1 cellular context compared by ENCODE assay signal in the genomic region with DNA sequence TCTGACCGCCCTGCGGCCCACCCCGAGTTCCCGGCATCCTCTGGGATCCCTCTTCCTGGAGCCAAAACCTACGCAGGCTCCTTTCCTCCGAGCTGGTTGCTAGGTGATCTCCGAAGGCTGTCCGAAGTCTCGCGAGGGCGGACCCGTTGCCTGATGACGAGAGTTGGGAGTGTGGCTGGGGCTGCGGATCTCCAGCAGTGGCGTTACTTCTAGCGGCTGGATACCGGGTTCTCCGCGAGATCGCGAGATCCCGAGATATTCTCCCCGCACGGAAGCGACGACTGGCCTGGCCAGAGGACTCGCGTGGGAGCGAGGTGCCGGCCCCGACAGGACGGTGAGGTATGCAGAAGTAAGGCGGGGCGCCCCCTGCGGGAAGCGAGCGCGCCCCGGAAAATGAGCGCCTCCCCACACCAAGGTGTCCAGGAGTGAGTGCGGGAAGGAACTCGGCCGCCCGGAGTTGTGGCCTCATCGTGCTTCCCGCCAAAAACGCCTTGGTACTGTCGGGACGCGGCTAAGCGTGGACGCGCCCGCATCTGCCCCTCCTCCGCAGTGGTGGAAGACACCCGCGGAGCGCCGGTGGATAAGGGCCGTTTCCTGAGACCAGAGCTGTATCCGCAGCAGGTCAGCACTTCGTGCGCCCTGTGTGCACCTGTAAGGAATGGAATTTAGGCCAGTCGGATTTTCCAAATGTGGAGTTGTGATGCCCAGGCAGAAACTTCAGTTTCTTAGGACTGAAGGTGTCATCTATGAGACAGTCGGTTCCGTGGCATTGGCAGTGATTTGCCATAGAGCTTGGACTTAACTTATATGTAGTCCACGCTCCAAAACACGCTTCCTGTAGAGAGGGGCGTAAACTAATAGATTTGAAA.
A peak's percentile ranks its signal among the peaks of the same experiment; 100 is the strongest.
TF ChIP-seq lines count a peak whose summit lies in the region.

A gene (plus strand): TSS at position 146 of the 869 bp plus-strand sequence. CDS start 1,426 bp downstream, outside the sequence.

TF ChIP-seq in HepG2, 621 proteins besides CTCF, POLR2A, EP300 and RAD21 (continued from another document and continues in another):
- TF ChIP-seq RFX5 (IDR thresholded peaks at IDR 0.05; ENCODE audit: low read depth, low read length) (peak; percentile 85), HNRNPH1 (optimal IDR thresholded peaks at IDR 0.05; ENCODE audit: low read depth, low read length) (no peak), RXRA (CRISPR knock-in tag; IDR thresholded peaks at IDR 0.05) (peak; percentile 74; the same call in 1 of the 2 replicates), ZNF136 (CRISPR knock-in tag; IDR thresholded peaks at IDR 0.05; ENCODE audit: low read depth) (peak; percentile 31; the same call in 1 of the 2 replicates), ZNF737 (CRISPR knock-in tag; IDR thresholded peaks at IDR 0.05; ENCODE audit: borderline replicate concordance) (no peak), KDM5A (IDR thresholded peaks at IDR 0.05; ENCODE audit: borderline replicate concordance, low read length) (peak; percentile 69; the same call in 1 of the 2 replicates), EZH2 (conservative IDR thresholded peaks at IDR 0.05; ENCODE audit: low read depth, low read length) (no peak), ZNF460 (CRISPR knock-in tag; IDR thresholded peaks at IDR 0.05; ENCODE audit: borderline replicate concordance) (no peak), ARID2 (CRISPR knock-in tag; IDR thresholded peaks at IDR 0.05; ENCODE audit: borderline replicate concordance) (peak; percentile 81; the same call in 1 of the 2 replicates), JUN (CRISPR knock-in tag; IDR thresholded peaks at IDR 0.05) (no peak; the same call in 1 of the 2 replicates), ZNF550 (CRISPR knock-in tag; IDR thresholded peaks at IDR 0.05; ENCODE audit: borderline replicate concordance) (no peak), JARID2 (CRISPR knock-in tag; IDR thresholded peaks at IDR 0.05; ENCODE audit: insufficient replicate concordance) (peak; percentile 72), ZNF556 (CRISPR knock-in tag; IDR thresholded peaks at IDR 0.05; ENCODE audit: borderline replicate concordance) (peak; percentile 95; the same call in 1 of the 2 replicates), XRCC5 (optimal IDR thresholded peaks at IDR 0.05; ENCODE audit: low read length) (peak; percentile 84), ZNF598 (CRISPR knock-in tag; IDR thresholded peaks at IDR 0.05; ENCODE audit: borderline replicate concordance) (peak; percentile 95)
- TF ChIP-seq, protein P1, sequence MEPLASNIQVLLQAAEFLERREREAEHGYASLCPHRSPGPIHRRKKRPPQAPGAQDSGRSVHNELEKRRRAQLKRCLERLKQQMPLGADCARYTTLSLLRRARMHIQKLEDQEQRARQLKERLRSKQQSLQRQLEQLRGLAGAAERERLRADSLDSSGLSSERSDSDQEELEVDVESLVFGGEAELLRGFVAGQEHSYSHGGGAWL (CRISPR knock-in tag; IDR thresholded peaks at IDR 0.05): 0 out of 2 replicates have a peak, but pooled peaks have one; percentile 55
- TF ChIP-seq, protein P2, sequence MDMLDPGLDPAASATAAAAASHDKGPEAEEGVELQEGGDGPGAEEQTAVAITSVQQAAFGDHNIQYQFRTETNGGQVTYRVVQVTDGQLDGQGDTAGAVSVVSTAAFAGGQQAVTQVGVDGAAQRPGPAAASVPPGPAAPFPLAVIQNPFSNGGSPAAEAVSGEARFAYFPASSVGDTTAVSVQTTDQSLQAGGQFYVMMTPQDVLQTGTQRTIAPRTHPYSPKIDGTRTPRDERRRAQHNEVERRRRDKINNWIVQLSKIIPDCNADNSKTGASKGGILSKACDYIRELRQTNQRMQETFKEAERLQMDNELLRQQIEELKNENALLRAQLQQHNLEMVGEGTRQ (IDR thresholded peaks at IDR 0.05; ENCODE audit: low read depth, low read length): no peak
- TF ChIP-seq, protein P2 (CRISPR knock-in tag; IDR thresholded peaks at IDR 0.05; ENCODE audit: borderline replicate concordance): no peak
- TF ChIP-seq, protein P3, sequence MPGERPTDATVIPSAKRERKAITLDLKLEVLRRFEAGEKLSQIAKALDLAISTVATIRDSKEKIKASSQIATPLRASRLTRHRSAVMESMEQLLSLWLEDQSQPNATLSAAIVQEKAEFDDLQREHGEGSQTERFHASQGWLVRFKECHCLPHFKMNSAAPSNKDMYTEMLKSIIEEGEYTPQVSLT (CRISPR knock-in tag; IDR thresholded peaks at IDR 0.05; ENCODE audit: borderline replicate concordance, low read depth): no peak; the same call in 1 of the 2 replicates
- TF ChIP-seq, protein P4, sequence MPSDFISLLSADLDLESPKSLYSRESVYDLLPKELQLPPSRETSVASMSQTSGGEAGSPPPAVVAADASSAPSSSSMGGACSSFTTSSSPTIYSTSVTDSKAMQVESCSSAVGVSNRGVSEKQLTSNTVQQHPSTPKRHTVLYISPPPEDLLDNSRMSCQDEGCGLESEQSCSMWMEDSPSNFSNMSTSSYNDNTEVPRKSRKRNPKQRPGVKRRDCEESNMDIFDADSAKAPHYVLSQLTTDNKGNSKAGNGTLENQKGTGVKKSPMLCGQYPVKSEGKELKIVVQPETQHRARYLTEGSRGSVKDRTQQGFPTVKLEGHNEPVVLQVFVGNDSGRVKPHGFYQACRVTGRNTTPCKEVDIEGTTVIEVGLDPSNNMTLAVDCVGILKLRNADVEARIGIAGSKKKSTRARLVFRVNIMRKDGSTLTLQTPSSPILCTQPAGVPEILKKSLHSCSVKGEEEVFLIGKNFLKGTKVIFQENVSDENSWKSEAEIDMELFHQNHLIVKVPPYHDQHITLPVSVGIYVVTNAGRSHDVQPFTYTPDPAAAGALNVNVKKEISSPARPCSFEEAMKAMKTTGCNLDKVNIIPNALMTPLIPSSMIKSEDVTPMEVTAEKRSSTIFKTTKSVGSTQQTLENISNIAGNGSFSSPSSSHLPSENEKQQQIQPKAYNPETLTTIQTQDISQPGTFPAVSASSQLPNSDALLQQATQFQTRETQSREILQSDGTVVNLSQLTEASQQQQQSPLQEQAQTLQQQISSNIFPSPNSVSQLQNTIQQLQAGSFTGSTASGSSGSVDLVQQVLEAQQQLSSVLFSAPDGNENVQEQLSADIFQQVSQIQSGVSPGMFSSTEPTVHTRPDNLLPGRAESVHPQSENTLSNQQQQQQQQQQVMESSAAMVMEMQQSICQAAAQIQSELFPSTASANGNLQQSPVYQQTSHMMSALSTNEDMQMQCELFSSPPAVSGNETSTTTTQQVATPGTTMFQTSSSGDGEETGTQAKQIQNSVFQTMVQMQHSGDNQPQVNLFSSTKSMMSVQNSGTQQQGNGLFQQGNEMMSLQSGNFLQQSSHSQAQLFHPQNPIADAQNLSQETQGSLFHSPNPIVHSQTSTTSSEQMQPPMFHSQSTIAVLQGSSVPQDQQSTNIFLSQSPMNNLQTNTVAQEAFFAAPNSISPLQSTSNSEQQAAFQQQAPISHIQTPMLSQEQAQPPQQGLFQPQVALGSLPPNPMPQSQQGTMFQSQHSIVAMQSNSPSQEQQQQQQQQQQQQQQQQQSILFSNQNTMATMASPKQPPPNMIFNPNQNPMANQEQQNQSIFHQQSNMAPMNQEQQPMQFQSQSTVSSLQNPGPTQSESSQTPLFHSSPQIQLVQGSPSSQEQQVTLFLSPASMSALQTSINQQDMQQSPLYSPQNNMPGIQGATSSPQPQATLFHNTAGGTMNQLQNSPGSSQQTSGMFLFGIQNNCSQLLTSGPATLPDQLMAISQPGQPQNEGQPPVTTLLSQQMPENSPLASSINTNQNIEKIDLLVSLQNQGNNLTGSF (CRISPR knock-in tag; IDR thresholded peaks at IDR 0.05): no peak; the same call in 1 of the 2 replicates
- TF ChIP-seq, protein P5, sequence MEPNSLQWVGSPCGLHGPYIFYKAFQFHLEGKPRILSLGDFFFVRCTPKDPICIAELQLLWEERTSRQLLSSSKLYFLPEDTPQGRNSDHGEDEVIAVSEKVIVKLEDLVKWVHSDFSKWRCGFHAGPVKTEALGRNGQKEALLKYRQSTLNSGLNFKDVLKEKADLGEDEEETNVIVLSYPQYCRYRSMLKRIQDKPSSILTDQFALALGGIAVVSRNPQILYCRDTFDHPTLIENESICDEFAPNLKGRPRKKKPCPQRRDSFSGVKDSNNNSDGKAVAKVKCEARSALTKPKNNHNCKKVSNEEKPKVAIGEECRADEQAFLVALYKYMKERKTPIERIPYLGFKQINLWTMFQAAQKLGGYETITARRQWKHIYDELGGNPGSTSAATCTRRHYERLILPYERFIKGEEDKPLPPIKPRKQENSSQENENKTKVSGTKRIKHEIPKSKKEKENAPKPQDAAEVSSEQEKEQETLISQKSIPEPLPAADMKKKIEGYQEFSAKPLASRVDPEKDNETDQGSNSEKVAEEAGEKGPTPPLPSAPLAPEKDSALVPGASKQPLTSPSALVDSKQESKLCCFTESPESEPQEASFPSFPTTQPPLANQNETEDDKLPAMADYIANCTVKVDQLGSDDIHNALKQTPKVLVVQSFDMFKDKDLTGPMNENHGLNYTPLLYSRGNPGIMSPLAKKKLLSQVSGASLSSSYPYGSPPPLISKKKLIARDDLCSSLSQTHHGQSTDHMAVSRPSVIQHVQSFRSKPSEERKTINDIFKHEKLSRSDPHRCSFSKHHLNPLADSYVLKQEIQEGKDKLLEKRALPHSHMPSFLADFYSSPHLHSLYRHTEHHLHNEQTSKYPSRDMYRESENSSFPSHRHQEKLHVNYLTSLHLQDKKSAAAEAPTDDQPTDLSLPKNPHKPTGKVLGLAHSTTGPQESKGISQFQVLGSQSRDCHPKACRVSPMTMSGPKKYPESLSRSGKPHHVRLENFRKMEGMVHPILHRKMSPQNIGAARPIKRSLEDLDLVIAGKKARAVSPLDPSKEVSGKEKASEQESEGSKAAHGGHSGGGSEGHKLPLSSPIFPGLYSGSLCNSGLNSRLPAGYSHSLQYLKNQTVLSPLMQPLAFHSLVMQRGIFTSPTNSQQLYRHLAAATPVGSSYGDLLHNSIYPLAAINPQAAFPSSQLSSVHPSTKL (CRISPR knock-in tag; IDR thresholded peaks at IDR 0.05): peak; percentile 67; the same call in 1 of the 2 replicates
- TF ChIP-seq, protein P6, sequence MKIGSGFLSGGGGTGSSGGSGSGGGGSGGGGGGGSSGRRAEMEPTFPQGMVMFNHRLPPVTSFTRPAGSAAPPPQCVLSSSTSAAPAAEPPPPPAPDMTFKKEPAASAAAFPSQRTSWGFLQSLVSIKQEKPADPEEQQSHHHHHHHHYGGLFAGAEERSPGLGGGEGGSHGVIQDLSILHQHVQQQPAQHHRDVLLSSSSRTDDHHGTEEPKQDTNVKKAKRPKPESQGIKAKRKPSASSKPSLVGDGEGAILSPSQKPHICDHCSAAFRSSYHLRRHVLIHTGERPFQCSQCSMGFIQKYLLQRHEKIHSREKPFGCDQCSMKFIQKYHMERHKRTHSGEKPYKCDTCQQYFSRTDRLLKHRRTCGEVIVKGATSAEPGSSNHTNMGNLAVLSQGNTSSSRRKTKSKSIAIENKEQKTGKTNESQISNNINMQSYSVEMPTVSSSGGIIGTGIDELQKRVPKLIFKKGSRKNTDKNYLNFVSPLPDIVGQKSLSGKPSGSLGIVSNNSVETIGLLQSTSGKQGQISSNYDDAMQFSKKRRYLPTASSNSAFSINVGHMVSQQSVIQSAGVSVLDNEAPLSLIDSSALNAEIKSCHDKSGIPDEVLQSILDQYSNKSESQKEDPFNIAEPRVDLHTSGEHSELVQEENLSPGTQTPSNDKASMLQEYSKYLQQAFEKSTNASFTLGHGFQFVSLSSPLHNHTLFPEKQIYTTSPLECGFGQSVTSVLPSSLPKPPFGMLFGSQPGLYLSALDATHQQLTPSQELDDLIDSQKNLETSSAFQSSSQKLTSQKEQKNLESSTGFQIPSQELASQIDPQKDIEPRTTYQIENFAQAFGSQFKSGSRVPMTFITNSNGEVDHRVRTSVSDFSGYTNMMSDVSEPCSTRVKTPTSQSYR (CRISPR knock-in tag; IDR thresholded peaks at IDR 0.05; ENCODE audit: borderline replicate concordance): no peak
- TF ChIP-seq, protein P7, sequence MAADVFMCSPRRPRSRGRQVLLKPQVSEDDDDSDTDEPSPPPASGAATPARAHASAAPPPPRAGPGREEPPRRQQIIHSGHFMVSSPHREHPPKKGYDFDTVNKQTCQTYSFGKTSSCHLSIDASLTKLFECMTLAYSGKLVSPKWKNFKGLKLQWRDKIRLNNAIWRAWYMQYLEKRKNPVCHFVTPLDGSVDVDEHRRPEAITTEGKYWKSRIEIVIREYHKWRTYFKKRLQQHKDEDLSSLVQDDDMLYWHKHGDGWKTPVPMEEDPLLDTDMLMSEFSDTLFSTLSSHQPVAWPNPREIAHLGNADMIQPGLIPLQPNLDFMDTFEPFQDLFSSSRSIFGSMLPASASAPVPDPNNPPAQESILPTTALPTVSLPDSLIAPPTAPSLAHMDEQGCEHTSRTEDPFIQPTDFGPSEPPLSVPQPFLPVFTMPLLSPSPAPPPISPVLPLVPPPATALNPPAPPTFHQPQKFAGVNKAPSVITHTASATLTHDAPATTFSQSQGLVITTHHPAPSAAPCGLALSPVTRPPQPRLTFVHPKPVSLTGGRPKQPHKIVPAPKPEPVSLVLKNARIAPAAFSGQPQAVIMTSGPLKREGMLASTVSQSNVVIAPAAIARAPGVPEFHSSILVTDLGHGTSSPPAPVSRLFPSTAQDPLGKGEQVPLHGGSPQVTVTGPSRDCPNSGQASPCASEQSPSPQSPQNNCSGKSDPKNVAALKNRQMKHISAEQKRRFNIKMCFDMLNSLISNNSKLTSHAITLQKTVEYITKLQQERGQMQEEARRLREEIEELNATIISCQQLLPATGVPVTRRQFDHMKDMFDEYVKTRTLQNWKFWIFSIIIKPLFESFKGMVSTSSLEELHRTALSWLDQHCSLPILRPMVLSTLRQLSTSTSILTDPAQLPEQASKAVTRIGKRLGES (CRISPR knock-in tag; IDR thresholded peaks at IDR 0.05; ENCODE audit: borderline replicate concordance): no peak
